In the genomic region with DNA sequence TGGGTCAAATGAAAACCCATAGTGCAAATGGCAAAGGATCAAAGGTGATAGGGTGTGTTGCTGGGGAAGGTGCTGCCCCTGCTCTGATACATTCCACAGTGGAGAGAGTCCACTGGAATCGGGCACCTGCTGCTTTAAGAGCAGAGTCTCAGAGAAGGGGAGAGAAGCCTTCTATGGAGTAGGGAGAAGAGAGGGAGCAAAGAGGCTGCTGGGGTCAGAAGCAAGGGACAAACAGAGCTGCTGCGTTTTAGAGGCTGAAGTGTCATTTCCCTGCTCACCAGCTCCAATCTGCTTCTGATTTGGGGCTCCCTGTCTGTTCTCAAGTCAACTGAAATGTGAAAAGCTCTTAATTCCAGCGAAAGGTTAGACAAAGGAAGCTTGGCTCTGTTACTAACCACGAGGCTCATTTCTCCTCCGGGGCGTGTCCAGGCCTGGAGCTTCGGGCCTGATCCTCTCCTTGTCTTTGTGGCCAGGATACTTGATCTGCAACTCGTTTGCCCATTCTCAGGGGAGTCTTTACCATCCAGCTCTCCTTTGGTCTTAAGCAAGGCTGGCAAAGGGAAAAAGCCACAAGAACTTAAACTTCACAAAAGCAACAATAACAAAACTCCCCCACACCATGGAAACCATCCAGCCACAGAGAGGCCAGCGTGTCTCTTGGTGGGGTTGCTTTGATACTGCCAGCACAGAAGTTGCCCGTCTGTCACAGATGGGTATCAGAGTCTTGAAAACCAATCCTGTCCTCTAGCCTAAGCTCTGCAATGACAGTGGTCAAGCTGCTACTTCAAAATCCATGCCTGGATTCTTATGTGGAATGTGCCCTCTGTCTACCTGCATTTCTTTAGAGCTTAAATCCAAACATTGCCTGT, we compare ENCODE assay signal across 1 cellular context.
TF ChIP-seq lines count a peak whose summit lies in the region.

No MANE protein-coding gene starts in this region.

TF ChIP-seq in WTC11, 78 proteins besides CTCF, POLR2A, EP300 and RAD21 (continued from another document):
- TF ChIP-seq FOXP1 (CRISPR knock-in tag; IDR thresholded peaks at IDR 0.05; ENCODE audit: borderline replicate concordance), result no peak
